In genomic region chr10:118108194-118109026, GRCh38 we compare ENCODE assay signal across 1 cellular context.
TF ChIP-seq lines count a peak whose summit lies in the region.

No MANE protein-coding gene starts in this region.

TF ChIP-seq in H1, 55 proteins besides CTCF, POLR2A, EP300 and RAD21 (continued from another document):
- TF ChIP-seq KDM1A (IDR thresholded peaks at IDR 0.05; ENCODE audit: borderline replicate concordance, low read length) (no peak), CEBPB (IDR thresholded peaks at IDR 0.05; ENCODE audit: low read depth, low read length) (no peak), CBX5 (IDR thresholded peaks at IDR 0.05; ENCODE audit: low read depth, low read length) (no peak), RBBP5 (IDR thresholded peaks at IDR 0.05; ENCODE audit: borderline replicate concordance, low read depth, low read length) (no peak), SAP30 (IDR thresholded peaks at IDR 0.05; ENCODE audit: insufficient read depth, insufficient replicate concordance, low read length) (no peak), CHD2 (IDR thresholded peaks at IDR 0.05; ENCODE audit: low read length) (no peak), JUN (IDR thresholded peaks at IDR 0.05; ENCODE audit: low read depth, low read length) (no peak), YY1 (IDR thresholded peaks at IDR 0.05; ENCODE audit: low read depth, low read length) (no peak)
- TF ChIP-seq, protein P1, sequence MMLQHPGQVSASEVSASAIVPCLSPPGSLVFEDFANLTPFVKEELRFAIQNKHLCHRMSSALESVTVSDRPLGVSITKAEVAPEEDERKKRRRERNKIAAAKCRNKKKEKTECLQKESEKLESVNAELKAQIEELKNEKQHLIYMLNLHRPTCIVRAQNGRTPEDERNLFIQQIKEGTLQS (IDR thresholded peaks at IDR 0.05; ENCODE audit: insufficient read depth, low read depth, low read length), result no peak
- TF ChIP-seq, protein P2, sequence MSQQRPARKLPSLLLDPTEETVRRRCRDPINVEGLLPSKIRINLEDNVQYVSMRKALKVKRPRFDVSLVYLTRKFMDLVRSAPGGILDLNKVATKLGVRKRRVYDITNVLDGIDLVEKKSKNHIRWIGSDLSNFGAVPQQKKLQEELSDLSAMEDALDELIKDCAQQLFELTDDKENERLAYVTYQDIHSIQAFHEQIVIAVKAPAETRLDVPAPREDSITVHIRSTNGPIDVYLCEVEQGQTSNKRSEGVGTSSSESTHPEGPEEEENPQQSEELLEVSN (IDR thresholded peaks at IDR 0.05), result no peak
TF ChIP-seq in H1: peak in this region for 0.
